Comparison of ENCODE assay signal across 18 cellular contexts in genomic region chr4:44070843-44071242, GRCh38.
A peak's percentile ranks its signal among the peaks of the same experiment; 100 is the strongest.
DNase-seq lines count a peak whose midpoint lies in the region; ATAC-seq and TF ChIP-seq lines count a peak whose summit lies in the region.
"Had no signal": no experiment of that assay in that cellular context is flagged by ENCODE, and none has a peak within 500 bp of the region (broad histone marks: within the 10 kb centered on the region; RNA-seq: fewer than 3 reads in every experiment).

No MANE protein-coding gene starts in this region.

- H3K4me1 ChIP-seq in foreskin keratinocyte (no peaks in the 10 kb centered on the region), upper lobe of right lung (no peaks in the 10 kb centered on the region)
- H3K4me1 ChIP-seq: A549; BLaER1 treated with 17β-estradiol and CSF1 and Interleukin-3, amounts not matched to agents 10 nM and 100 nM; Caco-2 had no signal

- no peak overlapping the region for H3K27ac ChIP-seq in foreskin keratinocyte
- no peak overlapping the region for H3K27ac ChIP-seq in upper lobe of right lung
- H3K27ac ChIP-seq: 22Rv1; A549; BLaER1 treated with 17β-estradiol and CSF1 and Interleukin-3, amounts not matched to agents 10 nM and 100 nM; C4-2B had no signal

- H3K27me3 ChIP-seq in MG63 (no peaks in the 10 kb centered on the region), foreskin keratinocyte (no peaks in the 10 kb centered on the region), upper lobe of right lung (no peaks in the 10 kb centered on the region)
- H3K27me3 ChIP-seq: BLaER1 treated with 17β-estradiol and CSF1 and Interleukin-3, amounts not matched to agents 10 nM and 100 nM had no signal

- no peaks in the 10 kb centered on the region for H3K9me3 ChIP-seq in MG63
- no peaks in the 10 kb centered on the region for H3K9me3 ChIP-seq in upper lobe of right lung
- H3K9me3 ChIP-seq: A549, Caco-2 had no signal

- H3K4me3 ChIP-seq in MG63 (no peak overlapping the region), upper lobe of right lung (no peak overlapping the region)
- H3K4me3 ChIP-seq: A549; BLaER1 treated with 17β-estradiol and CSF1 and Interleukin-3, amounts not matched to agents 10 nM and 100 nM had no signal

- H3K36me3 ChIP-seq in MG63 (no peaks in the 10 kb centered on the region), upper lobe of right lung (no peaks in the 10 kb centered on the region)
- H3K36me3 ChIP-seq: BLaER1 treated with 17β-estradiol and CSF1 and Interleukin-3, amounts not matched to agents 10 nM and 100 nM had no signal

- ATAC-seq in foreskin keratinocyte = peak; percentile 11
- peak; percentile 25 for ATAC-seq in upper lobe of right lung
- ATAC-seq in activated CD4-positive, CD25-positive, alpha-beta regulatory T cell treated with anti-CD3 and anti-CD28 coated beads, Interleukin-2, amount 50 U/mL, for 24 hours = no peak
- ATAC-seq: A549; CD8-positive, alpha-beta T cell had no signal

- TF ChIP-seq CTCF in foreskin keratinocyte (conservative IDR thresholded peaks at IDR 0.05) = no peak
- no peak for TF ChIP-seq CTCF in upper lobe of right lung (IDR thresholded peaks at IDR 0.05)

- intact Hi-C loops in posterior vena cava (cut with DNase I) = no loop called here
- intact Hi-C loops in upper lobe of right lung (cut with DNase I) = no loop called here

- DNase-seq in MG63 (peak; percentile 28), foreskin keratinocyte (no peak), posterior vena cava (ENCODE audit: low spot score) (peak; percentile 46), upper lobe of right lung (no peak), pons (ENCODE audit: low spot score) (no peak), HK-2 (ENCODE audit: unreplicated experiment) (no peak)
- DNase-seq: AML-193; Caco-2; Calu3; CD4-positive, alpha-beta T cell; CD8-positive, alpha-beta T cell; DMS79 treated with DMSO at 0.1 percent for 48 hours; GF-D8 had no signal

Comparison
In these comparisons a context has a peak if more than half of its experiments do, and no peak if none do; other contexts are left out.
1. DNase-seq: peak in MG63 (single experiment) and posterior vena cava (single experiment); none in foreskin keratinocyte (0 of 2), upper lobe of right lung (single experiment), pons (single experiment) and HK-2 (single experiment).
2. ATAC-seq: peak in foreskin keratinocyte (single experiment) and upper lobe of right lung (single experiment); none in activated CD4-positive, CD25-positive, alpha-beta regulatory T cell treated with anti-CD3 and anti-CD28 coated beads, Interleukin-2, amount 50 U/mL, for 24 hours (0 of 2).